Comparison of ENCODE assay signal across 26 cellular contexts in genomic region chr5:74863726-74864125, GRCh38. TPM values are rescaled to one million over a fixed set of nuclear protein-coding genes. Genes with fewer than 3 reads are reported as not detected.
DNase-seq lines count a peak whose midpoint lies in the region; ATAC-seq and TF ChIP-seq lines count a peak whose summit lies in the region.
"Had no signal": no experiment of that assay in that cellular context is flagged by ENCODE, and none has a peak within 500 bp of the region (broad histone marks: within the 10 kb centered on the region; RNA-seq: fewer than 3 reads in every experiment).

No MANE protein-coding gene starts in this region.

- no peaks in the 10 kb centered on the region; the same call in 1 of the 2 replicates for H3K9me3 ChIP-seq in HUES6 (ENCODE audit: control insufficient read depth, insufficient read depth, low read depth, low read length)
- H3K9me3 ChIP-seq: ascending aorta, prostate gland, upper lobe of left lung had no signal

- H3K36me3 ChIP-seq in HUES6 (ENCODE audit: control insufficient read depth, insufficient read depth, low read length): no peaks in the 10 kb centered on the region
- H3K36me3 ChIP-seq: ascending aorta, neural progenitor cell, prostate gland, upper lobe of left lung had no signal

- TF ChIP-seq CTCF in epithelial cell of esophagus (IDR thresholded peaks at IDR 0.05; ENCODE audit: insufficient read depth, low read depth, low read length, missing control alignments) (no peak), nephron progenitor cell (IDR thresholded peaks at IDR 0.05) (no peak)

- H3K27me3 Mint-ChIP-seq in activated T-cell treated with anti-CD3 and anti-CD28 coated beads, Interleukin-2, amount 50 U/mL, for 4 hours (ENCODE audit: low read depth): peaks cover 5% of the 10 kb centered on the region
- no peaks in the 10 kb centered on the region for H3K27me3 Mint-ChIP-seq in activated T-cell treated with anti-CD3 and anti-CD28 coated beads, Interleukin-2, amount 50 U/mL, for 72 hours (ENCODE audit: low read depth)
- peaks cover 6% of the 10 kb centered on the region for H3K27me3 Mint-ChIP-seq in nephron progenitor cell (ENCODE audit: low read depth, poor library complexity)
- H3K27me3 Mint-ChIP-seq: central memory CD8-positive, alpha-beta T cell had no signal

- H3K4me3 ChIP-seq in HUES6 (ENCODE audit: low read depth, low read length) (peak overlapping the region; percentile 86), epithelial cell of esophagus (ENCODE audit: low read length) (no peak overlapping the region)
- H3K4me3 ChIP-seq: ascending aorta, GM23248, prostate gland, upper lobe of left lung had no signal

- peaks cover 44% of the 10 kb centered on the region for H3K4me1 Mint-ChIP-seq in activated T-cell treated with anti-CD3 and anti-CD28 coated beads, Interleukin-2, amount 50 U/mL, for 4 hours (ENCODE audit: low read depth)
- peaks cover 26% of the 10 kb centered on the region for H3K4me1 Mint-ChIP-seq in activated T-cell treated with anti-CD3 and anti-CD28 coated beads, Interleukin-2, amount 50 U/mL, for 72 hours (ENCODE audit: low read depth)
- peaks cover 38% of the 10 kb centered on the region for H3K4me1 Mint-ChIP-seq in nephron progenitor cell

- peak overlapping the region; percentile 2 for H3K4me3 Mint-ChIP-seq in activated T-cell treated with anti-CD3 and anti-CD28 coated beads, Interleukin-2, amount 50 U/mL, for 4 hours
- H3K4me3 Mint-ChIP-seq in activated T-cell treated with anti-CD3 and anti-CD28 coated beads, Interleukin-2, amount 50 U/mL, for 72 hours: peak overlapping the region in 1 of 2 donors; percentile 36
- H3K4me3 Mint-ChIP-seq in nephron progenitor cell: peak overlapping the region; percentile 29

- no peak for DNase-seq in activated T-cell treated with anti-CD3 and anti-CD28 coated beads, Interleukin-2, amount 50 U/mL, for 4 hours
- DNase-seq in activated T-cell treated with anti-CD3 and anti-CD28 coated beads, Interleukin-2, amount 50 U/mL, for 72 hours: no peak
- DNase-seq in epithelial cell of esophagus (ENCODE audit: low read depth) (peak; percentile 58), nephron progenitor cell (no peak), NCI-H748 treated with DMSO at 0.1 percent for 48 hours (lab: John Stamatoyannopoulos, UW) (no peak), MV-4-11 (lab: John Stamatoyannopoulos, UW) (no peak), DMS53 treated with DMSO at 0.1 percent for 48 hours (lab: John Stamatoyannopoulos, UW; ENCODE audit: unreplicated experiment) (no peak)
- DNase-seq: activated CD4-positive, alpha-beta T cell treated with anti-CD3 and anti-CD28 coated beads, Interleukin-2, amount 10 ng/mL, durations not matched to agents 24 days and 14 days; activated naive CD4-positive, alpha-beta T cell treated with anti-CD3 and anti-CD28 coated beads, Interleukin-2, amount 10 ng/mL, durations not matched to agents 7 days and 5 days; activated T-cell treated with anti-CD3 and anti-CD28 coated beads, Interleukin-2, amount 50 U/mL, for 48 hours; DMS53; dorsolateral prefrontal cortex; GM23248; Kasumi-1; NCI-H1092; NCI-H1930; NCI-H69; upper lobe of left lung had no signal

- H3K27ac ChIP-seq in HUES6 (ENCODE audit: low read depth, low read length): peak overlapping the region; percentile 81; the same call in 1 of the 2 replicates
- H3K27ac ChIP-seq: 22Rv1, ascending aorta, GM23248, neural progenitor cell, prostate gland, RWPE1, upper lobe of left lung had no signal

- H3K9ac ChIP-seq in HUES6 (ENCODE audit: low read length): peak overlapping the region; percentile 94
- H3K9ac ChIP-seq: GM23248, neural progenitor cell had no signal

- H3K36me3 Mint-ChIP-seq in activated T-cell treated with anti-CD3 and anti-CD28 coated beads, Interleukin-2, amount 50 U/mL, for 4 hours (ENCODE audit: insufficient read depth): no peaks in the 10 kb centered on the region
- H3K36me3 Mint-ChIP-seq in activated T-cell treated with anti-CD3 and anti-CD28 coated beads, Interleukin-2, amount 50 U/mL, for 72 hours (ENCODE audit: insufficient read depth in 2 of 2): peaks cover 4 to 5% of the 10 kb centered on the region in 2 donors
- H3K36me3 Mint-ChIP-seq in nephron progenitor cell (ENCODE audit: low read depth): peaks cover 11% of the 10 kb centered on the region
- H3K36me3 Mint-ChIP-seq: activated naive CD4-positive, alpha-beta T cell treated with anti-CD3 and anti-CD28 coated beads, Interleukin-2, amount 10 ng/mL, durations not matched to agents 7 days and 5 days had no signal

- no peaks in the 10 kb centered on the region for H3K27me3 ChIP-seq in HUES6 (ENCODE audit: control insufficient read depth, insufficient read depth, low read length)
- H3K27me3 ChIP-seq: ascending aorta, dorsolateral prefrontal cortex had no signal

- no peak for ATAC-seq in activated T-cell treated with anti-CD3 and anti-CD28 coated beads, Interleukin-2, amount 50 U/mL, for 4 hours
- no peak for ATAC-seq in activated T-cell treated with anti-CD3 and anti-CD28 coated beads, Interleukin-2, amount 50 U/mL, for 72 hours (replicated peaks in 1 of 2)
- ATAC-seq: left lobe of liver had no signal

- H3K4me1 ChIP-seq in HUES6 (ENCODE audit: control insufficient read depth, insufficient read depth, low read length): peaks cover 40% of the 10 kb centered on the region
- H3K4me1 ChIP-seq: prostate gland had no signal

- H3K27ac Mint-ChIP-seq in activated T-cell treated with anti-CD3 and anti-CD28 coated beads, Interleukin-2, amount 50 U/mL, for 72 hours: no peak overlapping the region
- H3K27ac Mint-ChIP-seq in nephron progenitor cell: no peak overlapping the region
- H3K27ac Mint-ChIP-seq: activated CD4-positive, alpha-beta T cell treated with anti-CD3 and anti-CD28 coated beads, Interleukin-2, amount 10 ng/mL, durations not matched to agents 24 days and 14 days; activated naive CD4-positive, alpha-beta T cell treated with anti-CD3 and anti-CD28 coated beads, Interleukin-2, amount 10 ng/mL, durations not matched to agents 7 days and 5 days; neural progenitor cell had no signal

- H3K9me3 Mint-ChIP-seq in activated T-cell treated with anti-CD3 and anti-CD28 coated beads, Interleukin-2, amount 50 U/mL, for 4 hours: no peaks in the 10 kb centered on the region
- no peaks in the 10 kb centered on the region for H3K9me3 Mint-ChIP-seq in activated T-cell treated with anti-CD3 and anti-CD28 coated beads, Interleukin-2, amount 50 U/mL, for 72 hours
- H3K9me3 Mint-ChIP-seq in nephron progenitor cell: no peaks in the 10 kb centered on the region
- H3K9me3 Mint-ChIP-seq: activated CD4-positive, alpha-beta T cell treated with anti-CD3 and anti-CD28 coated beads, Interleukin-2, amount 10 ng/mL, durations not matched to agents 24 days and 14 days; activated naive CD4-positive, alpha-beta T cell treated with anti-CD3 and anti-CD28 coated beads, Interleukin-2, amount 10 ng/mL, durations not matched to agents 7 days and 5 days; central memory CD8-positive, alpha-beta T cell had no signal

RNA-seq across cellular contexts. Expression of gene FAM169A, which starts 2.5 kb away (rescaled TPM):
- total RNA-seq in activated T-cell treated with anti-CD3 and anti-CD28 coated beads, Interleukin-2, amount 50 U/mL, for 4 hours: 10 to 100 TPM; 10.0 to 13.1 (median 10.2) TPM
- total RNA-seq in activated T-cell treated with anti-CD3 and anti-CD28 coated beads, Interleukin-2, amount 50 U/mL, for 72 hours: 10 to 100 TPM; 12.9 to 13.4 TPM
- total RNA-seq: ascending aorta had no signal
